In the genomic region with DNA sequence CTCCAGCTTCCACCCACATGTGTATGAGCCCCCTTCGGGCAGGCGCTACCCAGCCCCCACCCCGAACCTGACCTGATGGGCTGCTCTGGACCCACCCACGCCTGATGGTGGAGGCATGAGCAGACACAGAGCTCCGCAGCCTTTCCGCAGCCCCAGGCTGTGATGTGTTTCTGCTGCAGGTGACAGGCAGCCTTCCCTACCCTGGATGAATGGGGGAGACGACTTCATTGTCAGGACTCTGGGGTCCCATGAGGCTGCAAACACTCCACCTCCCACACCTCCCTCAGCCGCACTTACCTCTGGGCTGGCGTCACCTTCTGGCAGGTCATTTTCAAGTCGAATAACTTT, we compare ENCODE assay signal across 1 cellular context.
TF ChIP-seq lines count a peak whose summit lies in the region.

No MANE protein-coding gene starts in this region.

TF ChIP-seq in GM23338, 12 proteins besides CTCF, POLR2A, EP300 and RAD21 (continued from another document):
- TF ChIP-seq, protein P1, sequence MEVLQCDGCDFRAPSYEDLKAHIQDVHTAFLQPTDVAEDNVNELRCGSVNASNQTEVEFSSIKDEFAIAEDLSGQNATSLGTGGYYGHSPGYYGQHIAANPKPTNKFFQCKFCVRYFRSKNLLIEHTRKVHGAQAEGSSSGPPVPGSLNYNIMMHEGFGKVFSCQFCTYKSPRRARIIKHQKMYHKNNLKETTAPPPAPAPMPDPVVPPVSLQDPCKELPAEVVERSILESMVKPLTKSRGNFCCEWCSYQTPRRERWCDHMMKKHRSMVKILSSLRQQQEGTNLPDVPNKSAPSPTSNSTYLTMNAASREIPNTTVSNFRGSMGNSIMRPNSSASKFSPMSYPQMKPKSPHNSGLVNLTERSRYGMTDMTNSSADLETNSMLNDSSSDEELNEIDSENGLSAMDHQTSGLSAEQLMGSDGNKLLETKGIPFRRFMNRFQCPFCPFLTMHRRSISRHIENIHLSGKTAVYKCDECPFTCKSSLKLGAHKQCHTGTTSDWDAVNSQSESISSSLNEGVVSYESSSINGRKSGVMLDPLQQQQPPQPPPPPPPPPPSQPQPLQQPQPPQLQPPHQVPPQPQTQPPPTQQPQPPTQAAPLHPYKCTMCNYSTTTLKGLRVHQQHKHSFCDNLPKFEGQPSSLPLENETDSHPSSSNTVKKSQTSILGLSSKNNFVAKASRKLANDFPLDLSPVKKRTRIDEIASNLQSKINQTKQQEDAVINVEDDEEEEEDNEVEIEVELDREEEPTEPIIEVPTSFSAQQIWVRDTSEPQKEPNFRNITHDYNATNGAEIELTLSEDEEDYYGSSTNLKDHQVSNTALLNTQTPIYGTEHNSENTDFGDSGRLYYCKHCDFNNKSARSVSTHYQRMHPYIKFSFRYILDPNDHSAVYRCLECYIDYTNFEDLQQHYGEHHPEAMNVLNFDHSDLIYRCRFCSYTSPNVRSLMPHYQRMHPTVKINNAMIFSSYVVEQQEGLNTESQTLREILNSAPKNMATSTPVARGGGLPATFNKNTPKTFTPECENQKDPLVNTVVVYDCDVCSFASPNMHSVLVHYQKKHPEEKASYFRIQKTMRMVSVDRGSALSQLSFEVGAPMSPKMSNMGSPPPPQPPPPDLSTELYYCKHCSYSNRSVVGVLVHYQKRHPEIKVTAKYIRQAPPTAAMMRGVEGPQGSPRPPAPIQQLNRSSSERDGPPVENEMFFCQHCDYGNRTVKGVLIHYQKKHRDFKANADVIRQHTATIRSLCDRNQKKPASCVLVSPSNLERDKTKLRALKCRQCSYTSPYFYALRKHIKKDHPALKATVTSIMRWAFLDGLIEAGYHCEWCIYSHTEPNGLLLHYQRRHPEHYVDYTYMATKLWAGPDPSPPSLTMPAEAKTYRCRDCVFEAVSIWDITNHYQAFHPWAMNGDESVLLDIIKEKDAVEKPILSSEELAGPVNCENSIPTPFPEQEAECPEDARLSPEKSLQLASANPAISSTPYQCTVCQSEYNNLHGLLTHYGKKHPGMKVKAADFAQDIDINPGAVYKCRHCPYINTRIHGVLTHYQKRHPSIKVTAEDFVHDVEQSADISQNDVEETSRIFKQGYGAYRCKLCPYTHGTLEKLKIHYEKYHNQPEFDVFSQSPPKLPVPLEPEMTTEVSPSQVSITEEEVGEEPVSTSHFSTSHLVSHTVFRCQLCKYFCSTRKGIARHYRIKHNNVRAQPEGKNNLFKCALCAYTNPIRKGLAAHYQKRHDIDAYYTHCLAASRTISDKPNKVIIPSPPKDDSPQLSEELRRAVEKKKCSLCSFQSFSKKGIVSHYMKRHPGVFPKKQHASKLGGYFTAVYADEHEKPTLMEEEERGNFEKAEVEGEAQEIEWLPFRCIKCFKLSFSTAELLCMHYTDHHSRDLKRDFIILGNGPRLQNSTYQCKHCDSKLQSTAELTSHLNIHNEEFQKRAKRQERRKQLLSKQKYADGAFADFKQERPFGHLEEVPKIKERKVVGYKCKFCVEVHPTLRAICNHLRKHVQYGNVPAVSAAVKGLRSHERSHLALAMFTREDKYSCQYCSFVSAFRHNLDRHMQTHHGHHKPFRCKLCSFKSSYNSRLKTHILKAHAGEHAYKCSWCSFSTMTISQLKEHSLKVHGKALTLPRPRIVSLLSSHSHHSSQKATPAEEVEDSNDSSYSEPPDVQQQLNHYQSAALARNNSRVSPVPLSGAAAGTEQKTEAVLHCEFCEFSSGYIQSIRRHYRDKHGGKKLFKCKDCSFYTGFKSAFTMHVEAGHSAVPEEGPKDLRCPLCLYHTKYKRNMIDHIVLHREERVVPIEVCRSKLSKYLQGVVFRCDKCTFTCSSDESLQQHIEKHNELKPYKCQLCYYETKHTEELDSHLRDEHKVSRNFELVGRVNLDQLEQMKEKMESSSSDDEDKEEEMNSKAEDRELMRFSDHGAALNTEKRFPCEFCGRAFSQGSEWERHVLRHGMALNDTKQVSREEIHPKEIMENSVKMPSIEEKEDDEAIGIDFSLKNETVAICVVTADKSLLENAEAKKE (CRISPR knock-in tag; IDR thresholded peaks at IDR 0.05) = no peak
- no peak for TF ChIP-seq STAT1 (IDR thresholded peaks at IDR 0.05; ENCODE audit: unreplicated experiment)
- no peak for TF ChIP-seq CREB1 (CRISPR knock-in tag; IDR thresholded peaks at IDR 0.05; ENCODE audit: low read depth)
- TF ChIP-seq JUNB (IDR thresholded peaks at IDR 0.05; ENCODE audit: unreplicated experiment) = no peak
- TF ChIP-seq, protein P2, sequence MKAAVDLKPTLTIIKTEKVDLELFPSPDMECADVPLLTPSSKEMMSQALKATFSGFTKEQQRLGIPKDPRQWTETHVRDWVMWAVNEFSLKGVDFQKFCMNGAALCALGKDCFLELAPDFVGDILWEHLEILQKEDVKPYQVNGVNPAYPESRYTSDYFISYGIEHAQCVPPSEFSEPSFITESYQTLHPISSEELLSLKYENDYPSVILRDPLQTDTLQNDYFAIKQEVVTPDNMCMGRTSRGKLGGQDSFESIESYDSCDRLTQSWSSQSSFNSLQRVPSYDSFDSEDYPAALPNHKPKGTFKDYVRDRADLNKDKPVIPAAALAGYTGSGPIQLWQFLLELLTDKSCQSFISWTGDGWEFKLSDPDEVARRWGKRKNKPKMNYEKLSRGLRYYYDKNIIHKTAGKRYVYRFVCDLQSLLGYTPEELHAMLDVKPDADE (IDR thresholded peaks at IDR 0.05) = no peak
- TF ChIP-seq EZH2 (IDR thresholded peaks at IDR 0.05; ENCODE audit: low read depth, unreplicated experiment) = no peak
- no peak for TF ChIP-seq POLR2AphosphoS5 (IDR thresholded peaks at IDR 0.05; ENCODE audit: low read depth)
- no peak for TF ChIP-seq ZNF114 (CRISPR knock-in tag; IDR thresholded peaks at IDR 0.05)
- no peak for TF ChIP-seq NANOG (IDR thresholded peaks at IDR 0.05; ENCODE audit: borderline replicate concordance)
- no peak for TF ChIP-seq EZH2phosphoT487 (IDR thresholded peaks at IDR 0.05; ENCODE audit: unreplicated experiment)
- TF ChIP-seq, protein P3, sequence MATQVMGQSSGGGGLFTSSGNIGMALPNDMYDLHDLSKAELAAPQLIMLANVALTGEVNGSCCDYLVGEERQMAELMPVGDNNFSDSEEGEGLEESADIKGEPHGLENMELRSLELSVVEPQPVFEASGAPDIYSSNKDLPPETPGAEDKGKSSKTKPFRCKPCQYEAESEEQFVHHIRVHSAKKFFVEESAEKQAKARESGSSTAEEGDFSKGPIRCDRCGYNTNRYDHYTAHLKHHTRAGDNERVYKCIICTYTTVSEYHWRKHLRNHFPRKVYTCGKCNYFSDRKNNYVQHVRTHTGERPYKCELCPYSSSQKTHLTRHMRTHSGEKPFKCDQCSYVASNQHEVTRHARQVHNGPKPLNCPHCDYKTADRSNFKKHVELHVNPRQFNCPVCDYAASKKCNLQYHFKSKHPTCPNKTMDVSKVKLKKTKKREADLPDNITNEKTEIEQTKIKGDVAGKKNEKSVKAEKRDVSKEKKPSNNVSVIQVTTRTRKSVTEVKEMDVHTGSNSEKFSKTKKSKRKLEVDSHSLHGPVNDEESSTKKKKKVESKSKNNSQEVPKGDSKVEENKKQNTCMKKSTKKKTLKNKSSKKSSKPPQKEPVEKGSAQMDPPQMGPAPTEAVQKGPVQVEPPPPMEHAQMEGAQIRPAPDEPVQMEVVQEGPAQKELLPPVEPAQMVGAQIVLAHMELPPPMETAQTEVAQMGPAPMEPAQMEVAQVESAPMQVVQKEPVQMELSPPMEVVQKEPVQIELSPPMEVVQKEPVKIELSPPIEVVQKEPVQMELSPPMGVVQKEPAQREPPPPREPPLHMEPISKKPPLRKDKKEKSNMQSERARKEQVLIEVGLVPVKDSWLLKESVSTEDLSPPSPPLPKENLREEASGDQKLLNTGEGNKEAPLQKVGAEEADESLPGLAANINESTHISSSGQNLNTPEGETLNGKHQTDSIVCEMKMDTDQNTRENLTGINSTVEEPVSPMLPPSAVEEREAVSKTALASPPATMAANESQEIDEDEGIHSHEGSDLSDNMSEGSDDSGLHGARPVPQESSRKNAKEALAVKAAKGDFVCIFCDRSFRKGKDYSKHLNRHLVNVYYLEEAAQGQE (IDR thresholded peaks at IDR 0.05; ENCODE audit: unreplicated experiment) = no peak
